Comparison of ENCODE assay signal across 1 cellular context in genomic region chr20:50980071-50980681, GRCh38.
TF ChIP-seq lines count a peak whose summit lies in the region.

No MANE protein-coding gene starts in this region.

TF ChIP-seq in HCT116, 20 proteins besides CTCF, POLR2A, EP300 and RAD21 (continued from another document):
- TF ChIP-seq POLR2AphosphoS5 (IDR thresholded peaks at IDR 0.05; ENCODE audit: low read depth, low read length): no peak
- TF ChIP-seq ZFX (IDR thresholded peaks at IDR 0.05): no peak
- TF ChIP-seq ATF3 (IDR thresholded peaks at IDR 0.05): no peak
- no peak for TF ChIP-seq EGR1 (IDR thresholded peaks at IDR 0.05; ENCODE audit: low read depth)
- no peak for TF ChIP-seq EZH2 (IDR thresholded peaks at IDR 0.05)
TF ChIP-seq in HCT116: peak in this region for 4.
